In the genomic region with DNA sequence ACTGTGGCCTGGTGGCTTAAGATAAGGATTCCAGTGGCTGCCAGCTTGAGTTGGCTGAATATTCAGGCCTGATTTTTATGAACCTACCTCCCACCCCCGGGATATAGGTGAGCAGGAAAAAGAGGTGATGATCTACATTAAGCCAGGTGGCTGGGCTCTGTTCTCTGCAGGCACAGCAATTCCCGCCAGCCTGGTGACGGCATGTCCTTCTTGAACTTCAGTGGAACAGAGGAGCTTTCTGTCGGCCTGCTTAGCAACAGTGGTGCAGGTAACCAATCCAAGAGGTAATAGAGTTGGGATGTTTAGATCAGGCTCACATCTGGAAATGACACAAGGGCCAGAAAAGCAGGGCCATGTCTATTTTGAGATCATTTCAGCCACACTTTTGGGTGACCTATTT, we compare ENCODE assay signal across 27 cellular contexts.
"Had no signal": no experiment of that assay in that cellular context is flagged by ENCODE, and none has a peak within 500 bp of the region (broad histone marks: within the 10 kb centered on the region; RNA-seq: fewer than 3 reads in every experiment).

No MANE protein-coding gene starts in this region.

- FAIRE-seq: small intestine had no signal

- H3K9me3 Mint-ChIP-seq: naive thymus-derived CD4-positive, alpha-beta T cell; natural killer cell; nephron; neural progenitor cell; stimulated activated memory B cell treated with anti-CD40 and anti-IgM and Interleukin-4, amounts not matched to agents 10 μg/mL and 1 μg/mL and 100 μg/mL, for 72 hours; stimulated activated naive CD8-positive, alpha-beta T cell treated with anti-CD3 and anti-CD28 coated beads, Interleukin-15, amount 100 ng/mL, for 72 hours had no signal

- H3K27ac Mint-ChIP-seq: naive thymus-derived CD4-positive, alpha-beta T cell; natural killer cell; nephron; neural progenitor cell; progenitor cell of endocrine pancreas; stimulated activated naive CD8-positive, alpha-beta T cell treated with anti-CD3 and anti-CD28 coated beads, Interleukin-15, amount 100 ng/mL, for 72 hours had no signal

- DNase-seq: naive thymus-derived CD4-positive, alpha-beta T cell; natural killer cell; occipital lobe; ovary; psoas muscle; right cardiac atrium; right lobe of liver; sigmoid colon; stimulated activated CD4-positive, alpha-beta T cell treated with anti-CD3 and anti-CD28 coated beads, Interleukin-15, amount 100 ng/mL, for 24 hours; stimulated activated CD4-positive, alpha-beta T cell treated with anti-CD3 and anti-CD28 coated beads, Interleukin-2, amount 100 ng/mL, for 24 hours; stimulated activated CD4-positive, alpha-beta T cell treated with anti-CD3 and anti-CD28 coated beads, Interleukin-2, amount 100 ng/mL, for 48 hours; stimulated activated CD4-positive, alpha-beta T cell treated with anti-CD3 and anti-CD28 coated beads, Interleukin-4, amount 100 ng/mL, for 24 hours; stimulated activated naive CD4-positive, alpha-beta T cell; stimulated activated naive CD8-positive, alpha-beta T cell treated with anti-CD3 and anti-CD28 coated beads, Interleukin-15, amount 100 ng/mL, for 72 hours; stimulated activated naive CD8-positive, alpha-beta T cell treated with anti-CD3 and anti-CD28 coated beads, Interleukin-15, Interleukin-2, amounts not matched to agents 100 U/mL and 50 U/mL, for 24 hours; testis; tibial artery; transverse colon; upper lobe of left lung had no signal

- H3K27ac ChIP-seq: neural progenitor cell, ovary, parathyroid adenoma, psoas muscle, right lobe of liver, sigmoid colon, suprapubic skin, testis, tibial artery, transverse colon, upper lobe of left lung, vagina had no signal

- H3K27me3 ChIP-seq: neural progenitor cell, ovary, right lobe of liver, sigmoid colon, suprapubic skin, testis, tibial artery, transverse colon, upper lobe of left lung, vagina had no signal

- H3K9me3 ChIP-seq: ovary, psoas muscle, right lobe of liver, sigmoid colon, suprapubic skin, testis, tibial artery, transverse colon, upper lobe of left lung, vagina had no signal

- H3K27me3 Mint-ChIP-seq: naive thymus-derived CD4-positive, alpha-beta T cell; progenitor cell of endocrine pancreas; stimulated activated memory B cell treated with anti-CD40 and anti-IgM and Interleukin-4, amounts not matched to agents 10 μg/mL and 1 μg/mL and 100 μg/mL, for 72 hours; stimulated activated naive CD8-positive, alpha-beta T cell treated with anti-CD3 and anti-CD28 coated beads, Interleukin-15, amount 100 ng/mL, for 72 hours had no signal

- H3K36me3 ChIP-seq: neural progenitor cell, ovary had no signal

- H3K4me3 ChIP-seq: neural progenitor cell, ovary, psoas muscle, right lobe of liver, sigmoid colon, suprapubic skin, testis, tibial artery, transverse colon, upper lobe of left lung, vagina had no signal

- H3K4me1 ChIP-seq: neural progenitor cell, parathyroid adenoma, psoas muscle, right lobe of liver, sigmoid colon, testis, tibial artery, transverse colon, upper lobe of left lung, vagina had no signal

- H3K4me1 Mint-ChIP-seq: natural killer cell, nephron had no signal

- H3K4me3 Mint-ChIP-seq: naive thymus-derived CD4-positive, alpha-beta T cell; natural killer cell; nephron; neural progenitor cell; stimulated activated memory B cell treated with anti-CD40 and anti-IgM and Interleukin-4, amounts not matched to agents 10 μg/mL and 1 μg/mL and 100 μg/mL, for 72 hours; stimulated activated naive CD8-positive, alpha-beta T cell treated with anti-CD3 and anti-CD28 coated beads, Interleukin-15, amount 100 ng/mL, for 72 hours had no signal

- ATAC-seq: naive thymus-derived CD4-positive, alpha-beta T cell; natural killer cell; psoas muscle; right cardiac atrium; right lobe of liver; stimulated activated memory B cell treated with anti-CD40 and anti-IgM and Interleukin-4, amounts not matched to agents 10 μg/mL and 1 μg/mL and 100 μg/mL, for 72 hours; stimulated activated naive CD8-positive, alpha-beta T cell treated with anti-CD3 and anti-CD28 coated beads, Interleukin-15, amount 100 ng/mL, for 72 hours; stimulated activated naive CD8-positive, alpha-beta T cell treated with anti-CD3 and anti-CD28 coated beads, Interleukin-15, Interleukin-2, amounts not matched to agents 100 U/mL and 50 U/mL, for 24 hours had no signal
